In genomic region chr20:23508449-23508848, GRCh38 we compare ENCODE assay signal across 18 cellular contexts. TPM values are rescaled to one million over a fixed set of nuclear protein-coding genes. Genes with fewer than 3 reads are reported as not detected.
DNase-seq lines count a peak whose midpoint lies in the region; ATAC-seq, FAIRE-seq and TF ChIP-seq lines count a peak whose summit lies in the region.
"Had no signal": no experiment of that assay in that cellular context is flagged by ENCODE, and none has a peak within 500 bp of the region (broad histone marks: within the 10 kb centered on the region; RNA-seq: fewer than 3 reads in every experiment).

No MANE protein-coding gene starts in this region.

- ATAC-seq in HepG2 (peak; percentile 16; the same call in 2 of the 3 replicates), right lobe of liver (no peak), GM18505 (IDR thresholded peaks at IDR 0.05; ENCODE audit: unreplicated experiment) (no peak)
- no peak for ATAC-seq in activated CD8-positive, alpha-beta T cell treated with anti-CD3 and anti-CD28 coated beads for 36 hours

- no peak overlapping the region for H4K91ac ChIP-seq in neuronal stem cell (ENCODE audit: low read depth, low read length, poor library complexity)

- no peak overlapping the region for H2BK120ac ChIP-seq in neuronal stem cell (ENCODE audit: low read depth, low read length)

- H3K4me1 Mint-ChIP-seq in activated CD8-positive, alpha-beta T cell treated with anti-CD3 and anti-CD28 coated beads for 36 hours (ENCODE audit: low read depth) = no peaks in the 10 kb centered on the region
- H3K4me1 Mint-ChIP-seq: CD14-positive monocyte had no signal

- peaks cover 9% of the 10 kb centered on the region for H3K27me3 Mint-ChIP-seq in activated CD8-positive, alpha-beta T cell treated with anti-CD3 and anti-CD28 coated beads for 36 hours

- TF ChIP-seq POLR2A in HepG2 (IDR thresholded peaks at IDR 0.05; ENCODE audit: insufficient read depth in 1 of 2, low read depth in 2 of 2, low read length in 2 of 2) (no peak), right lobe of liver (IDR thresholded peaks at IDR 0.05) (no peak), GM18505 (IDR thresholded peaks at IDR 0.05; ENCODE audit: borderline replicate concordance, extremely low read depth, insufficient read depth, insufficient read length) (no peak)

- intact Hi-C loops in HepG2 (cut with micrococcal nuclease; ENCODE audit: unreplicated experiment) (no loop called here), right lobe of liver (cut with DNase I) (no loop called here)
- intact Hi-C loops in activated CD8-positive, alpha-beta T cell treated with anti-CD3 and anti-CD28 coated beads for 36 hours (cut with micrococcal nuclease) = no loop called here

- H3K79me1 ChIP-seq in neuronal stem cell (ENCODE audit: low read depth, low read length) = no peaks in the 10 kb centered on the region

- no peak overlapping the region for H3K9ac ChIP-seq in HepG2 (ENCODE audit: insufficient read depth, low read depth, low read length)
- H3K9ac ChIP-seq in neuronal stem cell (ENCODE audit: low read depth, low read length, poor library complexity) = no peak overlapping the region
- H3K9ac ChIP-seq in MM.1S (ENCODE audit: low read length) = no peak overlapping the region

- H3K4me2 ChIP-seq in HepG2 (ENCODE audit: low read depth, low read length) (peak overlapping the region; percentile 71; the same call in 1 of the 2 replicates), neuronal stem cell (ENCODE audit: insufficient read depth, low read length, poor library complexity, severe bottlenecking) (no peak overlapping the region), MM.1S (ENCODE audit: low read depth, low read length) (no peak overlapping the region)

- peaks cover 18% of the 10 kb centered on the region for H3K4me1 ChIP-seq in HepG2 (ENCODE audit: insufficient read depth, low read length)
- H3K4me1 ChIP-seq in right lobe of liver = no peaks in the 10 kb centered on the region
- peaks cover 14% of the 10 kb centered on the region for H3K4me1 ChIP-seq in mesodermal cell (ENCODE audit: control insufficient read depth, insufficient read depth, low read length, poor library complexity, severe bottlenecking)
- H3K4me1 ChIP-seq in neuronal stem cell (ENCODE audit: control insufficient read depth in 2 of 2, insufficient read depth in 1 of 2, low read depth in 1 of 2, low read length in 2 of 2) = peaks cover 17 to 19% of the 10 kb centered on the region in 2 donors
- H3K4me1 ChIP-seq in MM.1S (ENCODE audit: low read length) = no peaks in the 10 kb centered on the region

- CTCF ChIA-PET in HepG2 (lab: Yijun Ruan, JAX; ENCODE audit: low intra/inter-chr PET ratio, low total read pairs) = no interaction called here
- CTCF ChIA-PET in activated CD8-positive, alpha-beta T cell treated with anti-CD3 and anti-CD28 coated beads for 36 hours (lab: Charles Lee) = no interaction called here

- H3K9me3 ChIP-seq in HepG2 (ENCODE audit: low read length) = no peaks in the 10 kb centered on the region
- no peaks in the 10 kb centered on the region for H3K9me3 ChIP-seq in right lobe of liver
- H3K9me3 ChIP-seq in mesodermal cell (ENCODE audit: control insufficient read depth, low read length) = no peaks in the 10 kb centered on the region
- H3K9me3 ChIP-seq in neuronal stem cell (replicated peaks in 1 of 2; ENCODE audit: control insufficient read depth in 2 of 2, insufficient read depth in 1 of 2, low read depth in 1 of 2, low read length in 2 of 2) = no peaks in the 10 kb centered on the region
- no peaks in the 10 kb centered on the region for H3K9me3 ChIP-seq in MM.1S (replicated peaks; ENCODE audit: insufficient read depth, low read length)

- no peaks in the 10 kb centered on the region for H3F3A ChIP-seq in MM.1S (ENCODE audit: insufficient read depth, low read length)

- DNase-seq in HepG2 (ENCODE audit: low spot score) = no peak
- DNase-seq in right lobe of liver = no peak
- no peak for DNase-seq in neuronal stem cell (ENCODE audit: low spot score)
- no peak for DNase-seq in MM.1S
- DNase-seq in SKM-1 (lab: John Stamatoyannopoulos, UW; ENCODE audit: unreplicated experiment) = no peak
- no peak for DNase-seq in activated CD8-positive, alpha-beta T cell treated with anti-CD3 and anti-CD28 coated beads for 36 hours
- DNase-seq: HCEC 1CT had no signal

- in situ Hi-C loops in HepG2 (cut with HindIII; ENCODE audit: extremely low pct_ligation_motif_present, low pct_unique_long_range_greater_than_20kb) = no loop called here

- no peaks in the 10 kb centered on the region for H3K79me2 ChIP-seq in HepG2 (ENCODE audit: insufficient read depth, low read length)
- no peaks in the 10 kb centered on the region for H3K79me2 ChIP-seq in MM.1S (ENCODE audit: low read length)

- H3K4me3 Mint-ChIP-seq in activated CD8-positive, alpha-beta T cell treated with anti-CD3 and anti-CD28 coated beads for 36 hours = no peak overlapping the region
- H3K4me3 Mint-ChIP-seq: CD14-positive monocyte had no signal

- peak overlapping the region in 1 of 3 experiments; percentile 64; a peak in 1 of 6 replicates for H3K4me3 ChIP-seq in HepG2 (replicated peaks in 1 of 3; ENCODE audit: insufficient read depth in 1 of 3, low read depth in 2 of 3, low read length in 3 of 3)
- no peak overlapping the region for H3K4me3 ChIP-seq in right lobe of liver
- H3K4me3 ChIP-seq in mesodermal cell (ENCODE audit: extremely low read depth, insufficient read depth, low read length, poor library complexity, severe bottlenecking) = no peak overlapping the region
- no peak overlapping the region for H3K4me3 ChIP-seq in neuronal stem cell (ENCODE audit: low read length in 2 of 2)
- H3K4me3 ChIP-seq in MM.1S (ENCODE audit: low read length) = no peak overlapping the region

- H2BK12ac ChIP-seq in neuronal stem cell (ENCODE audit: low read length) = no peak overlapping the region

- H2BK5ac ChIP-seq in neuronal stem cell (ENCODE audit: low read length) = peak overlapping the region; percentile 62

- peak overlapping the region; percentile 47 for H2BK15ac ChIP-seq in neuronal stem cell (ENCODE audit: low read length)

- H2AFZ ChIP-seq in HepG2 (ENCODE audit: low read length) (no peak overlapping the region), neuronal stem cell (ENCODE audit: low read length) (peak overlapping the region; percentile 75), MM.1S (ENCODE audit: low read length) (no peak overlapping the region)

- H4K20me1 ChIP-seq in HepG2 (ENCODE audit: insufficient read depth, low read length) (no peaks in the 10 kb centered on the region), MM.1S (ENCODE audit: insufficient read depth, low read length) (no peaks in the 10 kb centered on the region)

- H3K23ac ChIP-seq in neuronal stem cell (ENCODE audit: low read depth, low read length, poor library complexity) = no peak overlapping the region

- H3K27ac ChIP-seq in HepG2 (ENCODE audit: extremely low read length, insufficient read depth, low read length) (no peak overlapping the region), right lobe of liver (no peak overlapping the region), mesodermal cell (ENCODE audit: low read depth, low read length, severe bottlenecking) (peak overlapping the region; percentile 64), neuronal stem cell (replicated peaks; ENCODE audit: low read length) (no peak overlapping the region), MM.1S (ENCODE audit: low read length) (no peak overlapping the region)
- H3K27ac ChIP-seq: 22Rv1, HL-60 had no signal

- no peak for TF ChIP-seq RAD21 in HepG2 (CRISPR knock-in tag; IDR thresholded peaks at IDR 0.05)

- peak overlapping the region; percentile 23 for H2AK5ac ChIP-seq in neuronal stem cell (ENCODE audit: low read depth, low read length)

- H3K27me3 ChIP-seq in HepG2 (ENCODE audit: control insufficient read depth in 1 of 2, insufficient read depth in 2 of 2, low read length in 2 of 2) (peaks cover 6 to 27% of the 10 kb centered on the region in 2 experiments; a peak in 3 of 5 replicates), right lobe of liver (no peaks in the 10 kb centered on the region), neuronal stem cell (ENCODE audit: control insufficient read depth in 3 of 3, insufficient read depth in 3 of 3, low read depth in 1 of 3, low read length in 3 of 3) (peaks cover 0 to 26% (median 0%) of the 10 kb centered on the region in 3 experiments), MM.1S (replicated peaks; ENCODE audit: insufficient read depth, low read length) (no peaks in the 10 kb centered on the region)

- H3K27ac Mint-ChIP-seq in activated CD8-positive, alpha-beta T cell treated with anti-CD3 and anti-CD28 coated beads for 36 hours = no peak overlapping the region

- POLR2A ChIA-PET in HepG2 (lab: Yijun Ruan, JAX) = interaction anchor here (1.1 to 1.2 kb wide), 2 partner anchors 88 to 153 kb away, joined by 3 read pairs; partner anchors contain the start of gene NAPB
- POLR2A ChIA-PET in activated CD8-positive, alpha-beta T cell treated with anti-CD3 and anti-CD28 coated beads for 36 hours (lab: Charles Lee) = no interaction called here

- BruUV-seq in HepG2 (replicated peaks; lab: Mats Ljungman, UMichigan) = no TSS peak

- peak overlapping the region; percentile 76 for H3K18ac ChIP-seq in neuronal stem cell (ENCODE audit: low read length)

- no peak for FAIRE-seq in HepG2 (lab: Jason Lieb, UNC)
- FAIRE-seq: G401.6, GM12891 had no signal

- no peaks in the 10 kb centered on the region for H3K36me3 Mint-ChIP-seq in activated CD8-positive, alpha-beta T cell treated with anti-CD3 and anti-CD28 coated beads for 36 hours (ENCODE audit: low read depth)
- H3K36me3 Mint-ChIP-seq: CD14-positive monocyte had no signal

- H3K36me3 ChIP-seq in HepG2 (replicated peaks in 1 of 2; ENCODE audit: control insufficient read depth in 1 of 2, insufficient read depth in 2 of 2, low read length in 2 of 2) = no peaks in the 10 kb centered on the region
- H3K36me3 ChIP-seq in right lobe of liver = no peaks in the 10 kb centered on the region
- no peaks in the 10 kb centered on the region for H3K36me3 ChIP-seq in mesodermal cell (ENCODE audit: control insufficient read depth, insufficient read depth, low read length)
- H3K36me3 ChIP-seq in neuronal stem cell (replicated peaks in 1 of 2; ENCODE audit: control insufficient read depth in 2 of 2, insufficient read depth in 2 of 2, low read length in 2 of 2) = no peaks in the 10 kb centered on the region
- no peaks in the 10 kb centered on the region for H3K36me3 ChIP-seq in MM.1S (replicated peaks; ENCODE audit: insufficient read depth, low read length)

- WGBS in HepG2 (ENCODE audit: low lambda C conversion rate) = 42% methylated on average over 5 of the region's 5 CpGs
- 19% methylated on average over 2 of the region's 5 CpGs for WGBS in right lobe of liver (ENCODE audit: insufficient coverage, low coverage, low lambda C conversion rate, missing lambda C conversion rate)
- 84 to 100% methylated on average over 2 to 5 of the region's 5 CpGs for WGBS in mesodermal cell (ENCODE audit: insufficient coverage in 2 of 2), 2 experiments
- WGBS in neuronal stem cell (ENCODE audit: extremely low coverage in 2 of 2, insufficient read length in 2 of 2, insufficient replicate concordance in 1 of 2), 2 donors = no CpG with 5 or more reads among the region's 5 CpGs

- no peak for TF ChIP-seq CTCF in HepG2 (CRISPR knock-in tag; IDR thresholded peaks at IDR 0.05)
- TF ChIP-seq CTCF in right lobe of liver (IDR thresholded peaks at IDR 0.05) = no peak
- no peak for TF ChIP-seq CTCF in MM.1S (IDR thresholded peaks at IDR 0.05; ENCODE audit: low read length)
- no peak for TF ChIP-seq CTCF in activated CD8-positive, alpha-beta T cell treated with anti-CD3 and anti-CD28 coated beads for 36 hours (IDR thresholded peaks at IDR 0.05)

- no peaks in the 10 kb centered on the region for H3K9me3 Mint-ChIP-seq in activated CD8-positive, alpha-beta T cell treated with anti-CD3 and anti-CD28 coated beads for 36 hours

- TF ChIP-seq EP300 in HepG2 (IDR thresholded peaks at IDR 0.05; ENCODE audit: low read depth in 2 of 2, low read length in 2 of 2) (no peak), HepG2 (CRISPR knock-in tag; IDR thresholded peaks at IDR 0.05; ENCODE audit: borderline replicate concordance) (no peak)

- H3K9me2 ChIP-seq in MM.1S (replicated peaks; ENCODE audit: insufficient read depth, low read length) = no peaks in the 10 kb centered on the region

- H3K14ac ChIP-seq in neuronal stem cell (ENCODE audit: low read length) = no peak overlapping the region

- H3K4ac ChIP-seq in neuronal stem cell (ENCODE audit: low read length) = no peak overlapping the region

- H4K8ac ChIP-seq in neuronal stem cell (ENCODE audit: low read depth, low read length) = no peak overlapping the region

RNA-seq across cellular contexts. Expression of gene CST8, which starts 17.5 kb away (rescaled TPM):
- total RNA-seq in HepG2 (2016; rRNA removed; fragmentation: Illumina TruSeq; extraction: Trizol) (not detected in 2 replicates), right lobe of liver (not detected)
- total RNA-seq in HepG2 (2016; cell fraction: cytosol; rRNA removed; fragmentation: Illumina TruSeq; extraction: Trizol; ENCODE audit: low read depth) = not detected in 2 replicates
- total RNA-seq in HepG2 (2016; cell fraction: insoluble cytoplasmic fraction; rRNA removed; fragmentation: Illumina TruSeq; extraction: Trizol) = not detected in 2 replicates
- not detected in 2 replicates for total RNA-seq in HepG2 (2016; cell fraction: membrane; rRNA removed; fragmentation: Illumina TruSeq; extraction: Trizol)
- not detected in 2 replicates for total RNA-seq in HepG2 (2016; cell fraction: nucleus; rRNA removed; fragmentation: Illumina TruSeq; extraction: Trizol)
- not detected in 2 replicates for polyA plus RNA-seq in HepG2 (2011; rRNA removed)
- polyA plus RNA-seq in HepG2 (2011; cell fraction: cytosol; rRNA removed) = not detected in 2 replicates
- not detected in 2 replicates for polyA plus RNA-seq in HepG2 (2011; cell fraction: nucleus; rRNA removed)
- polyA plus RNA-seq in HepG2 (2012) = not detected in 2 replicates
- not detected in 2 replicates for polyA plus RNA-seq in HepG2 (2016; cell fraction: cytosol; fragmentation: Illumina TruSeq; extraction: Trizol; ENCODE audit: low read depth)
- not detected in 2 replicates for polyA plus RNA-seq in HepG2 (2016; cell fraction: insoluble cytoplasmic fraction; fragmentation: Illumina TruSeq; extraction: Trizol; ENCODE audit: low read depth)
- polyA plus RNA-seq in HepG2 (2016; cell fraction: membrane; fragmentation: Illumina TruSeq; extraction: Trizol; ENCODE audit: low read depth) = not detected in 2 replicates
- not detected in 2 replicates for polyA plus RNA-seq in HepG2 (2016; cell fraction: nucleus; fragmentation: Illumina TruSeq; extraction: Trizol; ENCODE audit: insufficient read depth, low read depth)
- not detected in 2 replicates for polyA minus RNA-seq in HepG2 (2011; rRNA and poly(A)+ RNA removed; ENCODE audit: low replicate concordance)
- not detected in 2 replicates for polyA minus RNA-seq in HepG2 (2011; cell fraction: cytosol; rRNA and poly(A)+ RNA removed)
- polyA minus RNA-seq in HepG2 (2011; cell fraction: nucleus; rRNA and poly(A)+ RNA removed) = not detected in 2 replicates
- not detected for polyA plus RNA-seq in mesodermal cell (2013, experiment 1 of 2)
- not detected for polyA plus RNA-seq in mesodermal cell (2013, experiment 2 of 2)
- not detected for polyA plus RNA-seq in neuronal stem cell (2013, experiment 1 of 2)
- not detected for polyA plus RNA-seq in neuronal stem cell (2013, experiment 2 of 2)
- not detected for total RNA-seq in activated CD8-positive, alpha-beta T cell treated with anti-CD3 and anti-CD28 coated beads for 36 hours
- total RNA-seq: A673, Daoy, H4 had no signal
- polyA plus RNA-seq: BJ, CD14-positive monocyte had no signal

RNA-seq across cellular contexts. Expression of gene CST11, which starts 55.8 kb away (rescaled TPM):
- not detected in 2 replicates for total RNA-seq in HepG2 (2016; rRNA removed; fragmentation: Illumina TruSeq; extraction: Trizol)
- not detected in 2 replicates for total RNA-seq in HepG2 (2016; cell fraction: cytosol; rRNA removed; fragmentation: Illumina TruSeq; extraction: Trizol; ENCODE audit: low read depth)
- not detected in 2 replicates for total RNA-seq in HepG2 (2016; cell fraction: insoluble cytoplasmic fraction; rRNA removed; fragmentation: Illumina TruSeq; extraction: Trizol)
- total RNA-seq in HepG2 (2016; cell fraction: membrane; rRNA removed; fragmentation: Illumina TruSeq; extraction: Trizol) = not detected in 2 replicates
- not detected in 2 replicates for total RNA-seq in HepG2 (2016; cell fraction: nucleus; rRNA removed; fragmentation: Illumina TruSeq; extraction: Trizol)
- polyA plus RNA-seq in HepG2 (2011; rRNA removed) = not detected in 2 replicates
- not detected in 2 replicates for polyA plus RNA-seq in HepG2 (2011; cell fraction: cytosol; rRNA removed)
- polyA plus RNA-seq in HepG2 (2011; cell fraction: nucleus; rRNA removed) = not detected in 2 replicates
- not detected in 2 replicates for polyA plus RNA-seq in HepG2 (2012)
- polyA plus RNA-seq in HepG2 (2016; cell fraction: cytosol; fragmentation: Illumina TruSeq; extraction: Trizol; ENCODE audit: low read depth) = not detected in 2 replicates
- not detected in 2 replicates for polyA plus RNA-seq in HepG2 (2016; cell fraction: insoluble cytoplasmic fraction; fragmentation: Illumina TruSeq; extraction: Trizol; ENCODE audit: low read depth)
- not detected in 2 replicates for polyA plus RNA-seq in HepG2 (2016; cell fraction: membrane; fragmentation: Illumina TruSeq; extraction: Trizol; ENCODE audit: low read depth)
- not detected in 2 replicates for polyA plus RNA-seq in HepG2 (2016; cell fraction: nucleus; fragmentation: Illumina TruSeq; extraction: Trizol; ENCODE audit: insufficient read depth, low read depth)
- polyA minus RNA-seq in HepG2 (2011; rRNA and poly(A)+ RNA removed; ENCODE audit: low replicate concordance) = not detected in 2 replicates
- polyA minus RNA-seq in HepG2 (2011; cell fraction: cytosol; rRNA and poly(A)+ RNA removed) = not detected in 2 replicates
- polyA minus RNA-seq in HepG2 (2011; cell fraction: nucleus; rRNA and poly(A)+ RNA removed) = not detected in 2 replicates
- total RNA-seq in right lobe of liver = not detected
- polyA plus RNA-seq in mesodermal cell (2013, experiment 1 of 2) = not detected
- not detected for polyA plus RNA-seq in mesodermal cell (2013, experiment 2 of 2)
- not detected for polyA plus RNA-seq in neuronal stem cell (2013, experiment 1 of 2)
- not detected for polyA plus RNA-seq in neuronal stem cell (2013, experiment 2 of 2)
- total RNA-seq in activated CD8-positive, alpha-beta T cell treated with anti-CD3 and anti-CD28 coated beads for 36 hours = not detected
- total RNA-seq: A673, Daoy, H4 had no signal
- polyA plus RNA-seq: BJ, CD14-positive monocyte had no signal

RNA-seq across cellular contexts. Expression of gene CST9L, which starts 59.8 kb away (rescaled TPM):
- total RNA-seq in HepG2 (2016; rRNA removed; fragmentation: Illumina TruSeq; extraction: Trizol) (0.15 TPM in 1 of 2 replicates, not detected in the other), right lobe of liver (not detected)
- not detected in 2 replicates for total RNA-seq in HepG2 (2016; cell fraction: cytosol; rRNA removed; fragmentation: Illumina TruSeq; extraction: Trizol; ENCODE audit: low read depth)
- total RNA-seq in HepG2 (2016; cell fraction: insoluble cytoplasmic fraction; rRNA removed; fragmentation: Illumina TruSeq; extraction: Trizol) = not detected in 2 replicates
- not detected in 2 replicates for total RNA-seq in HepG2 (2016; cell fraction: membrane; rRNA removed; fragmentation: Illumina TruSeq; extraction: Trizol)
- total RNA-seq in HepG2 (2016; cell fraction: nucleus; rRNA removed; fragmentation: Illumina TruSeq; extraction: Trizol) = not detected in 2 replicates
- polyA plus RNA-seq in HepG2 (2011; rRNA removed) = not detected in 2 replicates
- polyA plus RNA-seq in HepG2 (2011; cell fraction: cytosol; rRNA removed) = not detected in 2 replicates
- not detected in 2 replicates for polyA plus RNA-seq in HepG2 (2011; cell fraction: nucleus; rRNA removed)
- polyA plus RNA-seq in HepG2 (2012) = not detected in 2 replicates
- polyA plus RNA-seq in HepG2 (2016; cell fraction: cytosol; fragmentation: Illumina TruSeq; extraction: Trizol; ENCODE audit: low read depth) = not detected in 2 replicates
- not detected in 2 replicates for polyA plus RNA-seq in HepG2 (2016; cell fraction: insoluble cytoplasmic fraction; fragmentation: Illumina TruSeq; extraction: Trizol; ENCODE audit: low read depth)
- polyA plus RNA-seq in HepG2 (2016; cell fraction: membrane; fragmentation: Illumina TruSeq; extraction: Trizol; ENCODE audit: low read depth) = not detected in 2 replicates
- polyA plus RNA-seq in HepG2 (2016; cell fraction: nucleus; fragmentation: Illumina TruSeq; extraction: Trizol; ENCODE audit: insufficient read depth, low read depth) = not detected in 2 replicates
- polyA minus RNA-seq in HepG2 (2011; rRNA and poly(A)+ RNA removed; ENCODE audit: low replicate concordance) = not detected in 2 replicates
- polyA minus RNA-seq in HepG2 (2011; cell fraction: cytosol; rRNA and poly(A)+ RNA removed) = not detected in 2 replicates
- polyA minus RNA-seq in HepG2 (2011; cell fraction: nucleus; rRNA and poly(A)+ RNA removed) = not detected in 2 replicates
- polyA plus RNA-seq in mesodermal cell (2013, experiment 1 of 2) = not detected
- not detected for polyA plus RNA-seq in mesodermal cell (2013, experiment 2 of 2)
- not detected for polyA plus RNA-seq in neuronal stem cell (2013, experiment 1 of 2)
- polyA plus RNA-seq in neuronal stem cell (2013, experiment 2 of 2) = not detected
- not detected for total RNA-seq in activated CD8-positive, alpha-beta T cell treated with anti-CD3 and anti-CD28 coated beads for 36 hours
- total RNA-seq: A673, Daoy, H4 had no signal
- polyA plus RNA-seq: BJ, CD14-positive monocyte had no signal
